In the genomic region with DNA sequence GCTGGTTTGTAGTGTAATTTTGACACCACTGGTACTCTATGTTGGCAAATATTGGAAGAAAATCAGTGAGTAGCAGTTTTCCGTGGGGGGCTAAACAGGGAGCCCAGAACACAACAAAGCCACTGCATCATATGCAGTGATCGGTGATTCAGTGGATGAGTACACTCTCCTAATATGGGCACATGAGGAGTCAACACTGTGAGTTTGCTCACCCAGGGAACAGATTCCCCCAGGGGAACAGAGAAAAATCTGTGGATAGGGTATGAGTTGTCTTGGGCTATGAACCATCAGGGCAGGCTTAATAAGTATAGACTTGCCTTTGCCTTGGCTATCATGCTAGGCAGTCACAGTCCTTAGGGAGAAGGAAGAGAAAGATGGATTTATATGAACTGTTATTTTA, we compare ENCODE assay signal across 1 cellular context.
TF ChIP-seq lines count a peak whose summit lies in the region.

No MANE protein-coding gene starts in this region.

TF ChIP-seq in WTC11, 78 proteins besides CTCF, POLR2A, EP300 and RAD21 (continued from another document):
- TF ChIP-seq ATF6 (CRISPR knock-in tag; IDR thresholded peaks at IDR 0.05) (no peak), NR3C1 (CRISPR knock-in tag; conservative IDR thresholded peaks at IDR 0.05; ENCODE audit: low read depth) (no peak), ZNF138 (CRISPR knock-in tag; conservative IDR thresholded peaks at IDR 0.05) (no peak), NFE2L1 (CRISPR knock-in tag; IDR thresholded peaks at IDR 0.05) (no peak), TEAD1 (CRISPR knock-in tag; IDR thresholded peaks at IDR 0.05) (no peak)
- TF ChIP-seq, protein P1, sequence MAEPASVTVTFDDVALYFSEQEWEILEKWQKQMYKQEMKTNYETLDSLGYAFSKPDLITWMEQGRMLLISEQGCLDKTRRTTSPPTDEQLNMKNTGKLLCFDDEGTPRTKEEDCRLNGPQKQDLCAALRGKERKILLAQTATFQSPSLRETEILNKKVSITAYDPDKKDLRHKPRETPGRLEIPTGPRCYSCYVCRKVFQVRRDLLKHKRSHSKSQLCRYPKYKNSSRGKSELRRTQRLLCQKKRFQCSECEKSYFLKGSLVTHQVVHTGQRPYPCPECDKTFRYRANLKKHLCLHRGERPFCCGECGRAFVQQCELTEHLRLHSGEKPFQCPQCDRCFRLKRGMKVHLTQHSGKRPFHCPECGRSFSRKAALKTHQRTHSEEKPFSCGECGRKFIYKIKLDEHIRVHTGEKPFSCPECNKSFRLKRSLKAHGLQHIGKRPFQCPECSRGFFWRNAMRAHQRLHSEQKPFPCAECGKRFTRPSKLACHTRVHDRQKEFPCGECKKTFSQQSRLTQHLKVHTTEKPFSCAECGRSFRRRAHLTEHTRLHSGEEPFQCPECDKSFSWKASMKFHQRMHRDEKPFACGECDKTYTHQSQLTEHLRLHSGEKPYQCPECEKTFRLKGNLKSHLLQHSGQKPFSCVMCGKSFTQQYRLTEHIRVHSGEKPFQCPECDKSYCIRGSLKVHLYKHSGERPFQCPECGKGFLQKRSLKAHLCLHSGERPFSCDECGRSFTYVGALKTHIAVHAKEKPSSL (CRISPR knock-in tag; conservative IDR thresholded peaks at IDR 0.05) = no peak
